ENCODE assay signal across 1 cellular context in genomic region chr19:55483681-55484361, GRCh38.
A peak's percentile ranks its signal among the peaks of the same experiment; 100 is the strongest.
TF ChIP-seq lines count a peak whose summit lies in the region.

No MANE protein-coding gene starts in this region.

TF ChIP-seq in WTC11, 78 proteins besides CTCF, POLR2A, EP300 and RAD21:
- no peak for TF ChIP-seq E2F4 (CRISPR knock-in tag; IDR thresholded peaks at IDR 0.05; ENCODE audit: borderline replicate concordance, low read depth)
- TF ChIP-seq MLX (CRISPR knock-in tag; IDR thresholded peaks at IDR 0.05), result no peak
- TF ChIP-seq CBFB (CRISPR knock-in tag; IDR thresholded peaks at IDR 0.05; ENCODE audit: low read depth), result 0 out of 2 replicates have a peak, but pooled peaks have one; percentile 21
TF ChIP-seq in WTC11: peak in this region for 1.
